In the genomic region with DNA sequence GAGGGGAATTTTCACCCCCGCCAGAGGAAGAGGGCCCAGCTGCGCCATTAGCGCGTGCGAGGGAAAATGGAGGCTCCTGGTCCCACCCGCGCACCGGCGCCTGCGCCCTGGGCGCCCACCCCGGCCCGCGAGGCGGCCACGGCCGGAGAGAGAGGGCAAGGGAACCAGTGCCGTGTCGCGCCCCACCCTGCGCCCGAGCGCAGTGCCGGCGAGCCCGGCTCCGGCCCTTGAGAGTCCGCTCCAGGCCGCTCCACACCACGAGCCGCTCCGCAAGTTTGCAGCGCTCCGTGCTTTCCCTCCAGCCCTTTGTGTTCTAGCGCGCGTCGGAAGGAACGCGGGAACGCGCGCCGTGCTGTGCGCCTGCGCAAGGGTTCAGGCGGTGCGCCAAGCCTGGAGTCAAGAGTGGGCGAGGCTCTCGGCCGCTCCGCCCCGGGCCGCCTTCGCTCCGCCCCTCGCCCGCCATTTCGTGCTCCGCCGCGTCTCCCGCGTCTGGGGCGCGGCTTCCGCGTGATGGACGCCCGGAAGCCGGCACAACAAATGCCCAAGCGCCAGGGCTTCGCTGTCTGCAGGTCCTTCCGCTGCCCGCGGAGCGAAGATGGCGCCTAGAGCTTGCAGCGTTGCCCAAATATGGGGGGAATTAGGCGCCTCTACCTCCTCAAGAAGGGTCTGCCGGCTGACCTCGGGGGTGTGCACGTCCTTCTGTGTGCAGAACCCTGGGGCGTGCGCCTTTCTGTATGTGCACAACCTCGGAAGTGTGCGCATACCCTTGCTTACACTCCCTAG, we compare ENCODE assay signal across 8 cellular contexts. TPM values are rescaled to one million over a fixed set of nuclear protein-coding genes. Genes with fewer than 3 reads are reported as not detected.
DNase-seq lines count a peak whose midpoint lies in the region; ATAC-seq and TF ChIP-seq lines count a peak whose summit lies in the region.

No MANE protein-coding gene starts in this region.

- intact Hi-C loops in adrenal gland (cut with DNase I) (no loop called here), heart right ventricle (cut with DNase I) (loop anchor here in 5 of 10 donors (1.0 kb wide), 3 partner anchors 16 to 45 kb away; no protein-coding TSS in a partner anchor), posterior vena cava (cut with DNase I) (no loop called here)

- 2 to 18% (median 7%) methylated on average over 15 to 87 of the region's 87 CpGs for WGBS in adrenal gland, 4 donors
- WGBS in heart right ventricle, 2 donors, result 7 to 8% methylated on average over 85 to 87 of the region's 87 CpGs

- H3K27ac ChIP-seq in adrenal gland (peak overlapping the region; percentile 67 to 92 (median 82)), heart right ventricle (peak overlapping the region; percentile 86 to 99 (median 96))

- no peaks in the 10 kb centered on the region for H3K36me3 ChIP-seq in adrenal gland (replicated peaks in 1 of 2)
- H3K36me3 ChIP-seq in heart right ventricle, result no peaks in the 10 kb centered on the region

- TF ChIP-seq POLR2A in adrenal gland (IDR thresholded peaks at IDR 0.05), result peak; percentile 68 to 98

- peak overlapping the region in 3 of 4 donors; percentile 26 to 59 (median 51) for H3K4me3 ChIP-seq in adrenal gland
- peak overlapping the region in 9 of 10 donors; percentile 26 to 57 (median 51) for H3K4me3 ChIP-seq in heart right ventricle

- H3K36me3 Mint-ChIP-seq in IgD-negative memory B cell, result no peaks in the 10 kb centered on the region
- peaks cover 7% of the 10 kb centered on the region for H3K36me3 Mint-ChIP-seq in type B pancreatic cell

- TF ChIP-seq CTCF in adrenal gland (IDR thresholded peaks at IDR 0.05) (peak in 3 of 6 experiments; percentile 13 to 52 (median 46)), heart right ventricle (IDR thresholded peaks at IDR 0.05) (peak in 3 of 9 donors; percentile 12 to 19 (median 15)), type B pancreatic cell (conservative IDR thresholded peaks at IDR 0.05) (no peak)

- peak overlapping the region; percentile 56 to 95 (median 84) for H3K4me3 Mint-ChIP-seq in IgD-negative memory B cell
- peak overlapping the region; percentile 75 for H3K4me3 Mint-ChIP-seq in type B pancreatic cell

- H3K27me3 Mint-ChIP-seq in IgD-negative memory B cell (no peaks in the 10 kb centered on the region), type B pancreatic cell (no peaks in the 10 kb centered on the region)

- H3K9me3 Mint-ChIP-seq in IgD-negative memory B cell (peaks cover 0 to 2% (median 0%) of the 10 kb centered on the region in 3 donors), type B pancreatic cell (no peaks in the 10 kb centered on the region)

- peak; percentile 75 for ATAC-seq in GM21515 (IDR thresholded peaks at IDR 0.05; ENCODE audit: unreplicated experiment)
- ATAC-seq in heart right ventricle, result peak; percentile 72 to 83 (median 78)

- H3K4me1 ChIP-seq in adrenal gland (replicated peaks in 1 of 2), result peaks cover 0 to 15% of the 10 kb centered on the region in 2 donors
- H3K4me1 ChIP-seq in heart right ventricle, result peaks cover 10 to 41% (median 24%) of the 10 kb centered on the region in 9 donors

- H3K9me3 ChIP-seq in adrenal gland (replicated peaks in 1 of 3) (no peaks in the 10 kb centered on the region), heart right ventricle (no peaks in the 10 kb centered on the region)

- H3K27me3 ChIP-seq in adrenal gland (no peaks in the 10 kb centered on the region), heart right ventricle (no peaks in the 10 kb centered on the region)

- DNase-seq in DMS153 treated with DMSO at 0.1 percent for 48 hours (lab: John Stamatoyannopoulos, UW; ENCODE audit: unreplicated experiment) (peak; percentile 76), T follicular helper cell (ENCODE audit: low read depth) (peak; percentile 94), adrenal gland (peak; percentile 94 to 98 (median 97)), heart right ventricle (peak; percentile 96 to 99), posterior vena cava (ENCODE audit: low spot score) (peak; percentile 99), type B pancreatic cell (ENCODE audit: extremely low spot score, unreplicated experiment) (peak; percentile 98)

- H3K4me1 Mint-ChIP-seq in IgD-negative memory B cell (peaks cover 9 to 29% (median 19%) of the 10 kb centered on the region in 3 donors), type B pancreatic cell (ENCODE audit: unreplicated experiment) (peaks cover 13% of the 10 kb centered on the region)

- H3K27ac Mint-ChIP-seq in IgD-negative memory B cell (peak overlapping the region; percentile 94 to 98 (median 97)), type B pancreatic cell (peak overlapping the region; percentile 69)

RNA-seq across cellular contexts. Expression of a gene that starts 46.1 kb away (rescaled TPM):
- polyA plus RNA-seq in IgD-negative memory B cell (2,664 TPM), adrenal gland (1,000 to 10,000 TPM; 1,074 to 1,198 (median 1,079) TPM), heart right ventricle (100 to 1,000 TPM; 567 to 626 TPM)
- total RNA-seq in adrenal gland (100 to 1,000 TPM; 346 to 719 (median 451) TPM), heart right ventricle (100 to 1,000 TPM; 133 to 348 (median 164) TPM), posterior vena cava (100 to 1,000 TPM; 772 to 863 TPM), type B pancreatic cell (ENCODE audit: low replicate concordance) (969 and 1,228 TPM in 2 replicates)

Comparison
In these comparisons a context has a peak if more than half of its experiments do, and no peak if none do; other contexts are left out.
1. Peak in every context shown above with its lines: DNase-seq, ATAC-seq, H3K4me3 ChIP-seq and H3K27ac ChIP-seq.